In the genomic region with DNA sequence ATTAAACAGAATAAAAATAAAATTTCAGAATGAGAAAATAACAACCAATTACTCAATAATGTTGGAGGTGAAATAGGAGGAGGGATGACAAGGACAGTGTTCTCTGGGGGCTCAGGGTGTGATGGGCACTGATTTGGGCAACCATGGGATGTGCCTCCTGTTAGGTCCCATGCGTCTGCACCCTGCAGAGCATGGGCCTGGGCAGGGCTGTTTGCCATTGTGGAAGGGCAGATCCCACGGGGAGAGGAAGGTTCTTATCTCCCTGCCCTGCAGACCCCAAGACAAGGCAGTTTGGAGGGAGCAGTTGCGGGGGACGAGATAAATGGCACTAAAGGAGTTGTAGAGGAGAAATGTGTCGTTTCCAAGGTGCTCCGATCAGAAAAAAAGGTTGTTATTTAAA, we compare ENCODE assay signal across 23 cellular contexts.
"Had no signal": no experiment of that assay in that cellular context is flagged by ENCODE, and none has a peak within 500 bp of the region (broad histone marks: within the 10 kb centered on the region; RNA-seq: fewer than 3 reads in every experiment).

No MANE protein-coding gene starts in this region.

- H3K27me3 ChIP-seq: cardiac muscle cell, SJSA1 had no signal

- H3K27ac ChIP-seq: cardiac muscle cell, SJSA1 had no signal

- H3K36me3 ChIP-seq: cardiac muscle cell, SJSA1 had no signal

- ATAC-seq: activated naive CD8-positive, alpha-beta T cell treated with anti-CD3 and anti-CD28 coated beads, Interleukin-2, amount 50 U/mL, for 24 hours; activated T-cell treated with anti-CD3 and anti-CD28 coated beads, Interleukin-2, amount 50 U/mL, for 4 hours; Panc1 had no signal

- H3K4me1 Mint-ChIP-seq: activated CD4-positive, alpha-beta T cell treated with anti-CD3 and anti-CD28 coated beads, Interleukin-2, amount 10 ng/mL, durations not matched to agents 7 days and 5 days; activated naive CD4-positive, alpha-beta T cell treated with anti-CD3 and anti-CD28 coated beads, Interleukin-2, amount 10 ng/mL, durations not matched to agents 7 days and 5 days; activated naive CD8-positive, alpha-beta T cell treated with anti-CD3 and anti-CD28 coated beads, Interleukin-2, amount 50 U/mL, for 24 hours; central memory CD8-positive, alpha-beta T cell had no signal

- H3K36me3 Mint-ChIP-seq: activated CD4-positive, alpha-beta memory T cell treated with anti-CD3 and anti-CD28 coated beads for 36 hours; activated naive CD4-positive, alpha-beta T cell treated with anti-CD3 and anti-CD28 coated beads, Interleukin-2, amount 10 ng/mL, durations not matched to agents 7 days and 5 days; activated naive CD8-positive, alpha-beta T cell had no signal

- DNase-seq: activated CD4-positive, alpha-beta memory T cell treated with anti-CD3 and anti-CD28 coated beads for 36 hours; activated CD4-positive, alpha-beta T cell treated with anti-CD3 and anti-CD28 coated beads, Interleukin-2, amount 10 ng/mL, durations not matched to agents 7 days and 5 days; activated CD8-positive, alpha-beta memory T cell treated with anti-CD3 and anti-CD28 coated beads, Interleukin-2, amount 50 U/mL, for 4 hours; activated effector memory CD4-positive, alpha-beta T cell treated with Interleukin-2 at 50 U/mL for 16 hours; activated naive CD4-positive, alpha-beta T cell treated with anti-CD3 and anti-CD28 coated beads, Interleukin-2, amount 10 ng/mL, durations not matched to agents 7 days and 5 days; activated naive CD8-positive, alpha-beta T cell treated with anti-CD3 and anti-CD28 coated beads, Interleukin-2, amount 50 U/mL, for 24 hours; activated T-cell treated with anti-CD3 and anti-CD28 coated beads for 4 hours; activated T-cell treated with anti-CD3 and anti-CD28 coated beads, Interleukin-2, amount 50 U/mL, for 4 hours; amniotic stem cell; KG1; MM.1S; MV-4-11; NCI-H1092; NCI-H1436 treated with DMSO at 0.1 percent for 48 hours; NCI-H1694 treated with DMSO at 0.1 percent for 48 hours; NCI-H2029; NCI-H524 treated with DMSO at 0.1 percent for 48 hours; SHP77 treated with DMSO at 0.1 percent for 48 hours had no signal

- H3K4me3 ChIP-seq: cardiac muscle cell, SJSA1 had no signal

- H3K27ac Mint-ChIP-seq: activated CD4-positive, alpha-beta memory T cell treated with anti-CD3 and anti-CD28 coated beads for 36 hours; activated CD4-positive, alpha-beta T cell treated with anti-CD3 and anti-CD28 coated beads, Interleukin-2, amount 10 ng/mL, durations not matched to agents 7 days and 5 days; activated naive CD4-positive, alpha-beta T cell treated with anti-CD3 and anti-CD28 coated beads, Interleukin-2, amount 10 ng/mL, durations not matched to agents 7 days and 5 days; activated naive CD8-positive, alpha-beta T cell; activated naive CD8-positive, alpha-beta T cell treated with anti-CD3 and anti-CD28 coated beads, Interleukin-2, amount 50 U/mL, for 24 hours had no signal

- H3K27me3 Mint-ChIP-seq: activated naive CD4-positive, alpha-beta T cell treated with anti-CD3 and anti-CD28 coated beads, Interleukin-2, amount 10 ng/mL, durations not matched to agents 7 days and 5 days had no signal

- H3K4me3 Mint-ChIP-seq: activated CD4-positive, alpha-beta memory T cell treated with anti-CD3 and anti-CD28 coated beads for 36 hours; activated CD4-positive, alpha-beta T cell treated with anti-CD3 and anti-CD28 coated beads, Interleukin-2, amount 10 ng/mL, durations not matched to agents 7 days and 5 days; activated naive CD4-positive, alpha-beta T cell treated with anti-CD3 and anti-CD28 coated beads, Interleukin-2, amount 10 ng/mL, durations not matched to agents 7 days and 5 days; activated naive CD8-positive, alpha-beta T cell; activated naive CD8-positive, alpha-beta T cell treated with anti-CD3 and anti-CD28 coated beads, Interleukin-2, amount 50 U/mL, for 24 hours; activated T-cell treated with anti-CD3 and anti-CD28 coated beads, Interleukin-2, amount 50 U/mL, for 4 hours; central memory CD8-positive, alpha-beta T cell had no signal

- H3K9me3 Mint-ChIP-seq: activated CD4-positive, alpha-beta memory T cell treated with anti-CD3 and anti-CD28 coated beads for 36 hours; activated CD4-positive, alpha-beta T cell treated with anti-CD3 and anti-CD28 coated beads, Interleukin-2, amount 10 ng/mL, durations not matched to agents 7 days and 5 days; activated naive CD4-positive, alpha-beta T cell treated with anti-CD3 and anti-CD28 coated beads, Interleukin-2, amount 10 ng/mL, durations not matched to agents 7 days and 5 days; activated naive CD8-positive, alpha-beta T cell treated with anti-CD3 and anti-CD28 coated beads, Interleukin-2, amount 50 U/mL, for 24 hours; activated T-cell treated with anti-CD3 and anti-CD28 coated beads, Interleukin-2, amount 50 U/mL, for 4 hours; central memory CD8-positive, alpha-beta T cell had no signal

- H3K9me3 ChIP-seq: SJSA1 had no signal
